In genomic region chr4:7336067-7336569, GRCh38 we compare ENCODE assay signal across 1 cellular context.
TF ChIP-seq lines count a peak whose summit lies in the region.

No MANE protein-coding gene starts in this region.

TF ChIP-seq in H1, 55 proteins besides CTCF, POLR2A, EP300 and RAD21 (continued from another document):
- TF ChIP-seq CBX8 (IDR thresholded peaks at IDR 0.05; ENCODE audit: borderline replicate concordance, low read depth, low read length) = no peak
- TF ChIP-seq TBP (IDR thresholded peaks at IDR 0.05; ENCODE audit: low read depth, low read length) = no peak
- TF ChIP-seq SP4 (IDR thresholded peaks at IDR 0.05; ENCODE audit: low read length) = no peak
- TF ChIP-seq BCL11A (IDR thresholded peaks at IDR 0.05; ENCODE audit: low read depth in 2 of 2, low read length in 2 of 2) = no peak
- TF ChIP-seq HDAC2 (IDR thresholded peaks at IDR 0.05; ENCODE audit: borderline replicate concordance in 1 of 2, low read depth in 2 of 2, low read length in 2 of 2) = no peak
